38 cellular contexts compared by ENCODE assay signal in the genomic region with DNA sequence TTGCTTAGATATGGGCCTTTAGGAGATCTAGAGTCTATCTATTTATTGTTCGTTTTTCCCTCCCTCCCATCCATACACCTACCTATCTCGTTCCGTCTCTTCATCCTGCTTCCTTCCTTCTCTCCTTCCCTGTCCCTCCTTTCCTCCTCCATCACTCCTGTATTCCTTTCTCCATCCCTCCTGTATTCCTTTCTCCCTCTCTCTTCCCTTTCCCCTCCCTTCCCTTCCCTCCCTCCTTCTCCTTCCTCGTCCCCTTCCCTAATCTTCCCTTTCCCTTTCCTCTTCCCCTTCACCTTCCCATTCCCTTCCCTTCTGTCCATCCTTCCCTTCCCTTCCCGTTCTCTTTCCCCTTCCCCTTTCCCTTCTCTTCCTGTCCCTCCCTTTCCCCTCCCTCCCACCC. TPM values are rescaled to one million over a fixed set of nuclear protein-coding genes. Genes with fewer than 3 reads are reported as not detected.
"Had no signal": no experiment of that assay in that cellular context is flagged by ENCODE, and none has a peak within 500 bp of the region (broad histone marks: within the 10 kb centered on the region; RNA-seq: fewer than 3 reads in every experiment).

No MANE protein-coding gene starts in this region.

- H3K4me1 ChIP-seq: adrenal gland, ascending aorta, breast epithelium had no signal

- H3K9me3 ChIP-seq: adrenal gland, ascending aorta, breast epithelium had no signal

- H3K27ac ChIP-seq: adrenal gland, ascending aorta, brain microvascular endothelial cell, breast epithelium, cardiac muscle cell had no signal

- H3K27me3 ChIP-seq: ascending aorta, brain microvascular endothelial cell, breast epithelium had no signal

- H3K36me3 ChIP-seq: adrenal gland, ascending aorta, brain microvascular endothelial cell, breast epithelium, cardiac muscle cell had no signal

- H3K4me3 ChIP-seq: adrenal gland, ascending aorta, breast epithelium, cardiac muscle cell had no signal

- ATAC-seq: activated naive CD4-positive, alpha-beta T cell treated with anti-CD3 and anti-CD28 coated beads, Interleukin-2, amount 50 U/mL, for 72 hours; activated naive CD8-positive, alpha-beta T cell treated with anti-CD3 and anti-CD28 coated beads, Interleukin-2, amount 50 U/mL, for 24 hours; activated T-cell treated with anti-CD3 and anti-CD28 coated beads, Interleukin-2, amount 50 U/mL, for 4 hours; activated T-cell treated with anti-CD3 and anti-CD28 coated beads, Interleukin-2, amount 50 U/mL, for 72 hours; activated T-helper 17 cell treated with anti-CD3 and anti-CD28 coated beads, Interleukin-2, amount 50 U/mL, for 72 hours had no signal

- DNase-seq: activated effector memory CD4-positive, alpha-beta T cell treated with anti-CD3 and anti-CD28 coated beads, Interleukin-2, amount 50 U/mL, for 16 hours; activated effector memory CD4-positive, alpha-beta T cell treated with Interleukin-2 at 50 U/mL for 16 hours; activated gamma-delta T cell; activated gamma-delta T cell treated with Interleukin-2 at 50 U/mL for 16 hours; activated naive CD4-positive, alpha-beta T cell; activated naive CD4-positive, alpha-beta T cell treated with anti-CD3 and anti-CD28 coated beads for 36 hours; activated naive CD4-positive, alpha-beta T cell treated with anti-CD3 and anti-CD28 coated beads, Interleukin-2, amount 10 ng/mL, durations not matched to agents 7 days and 5 days; activated naive CD4-positive, alpha-beta T cell treated with anti-CD3 and anti-CD28 coated beads, Interleukin-2, amount 50 U/mL, for 16 hours; activated naive CD4-positive, alpha-beta T cell treated with Interleukin-2 at 50 U/mL for 16 hours; activated naive CD8-positive, alpha-beta T cell treated with anti-CD3 and anti-CD28 coated beads for 36 hours; activated naive CD8-positive, alpha-beta T cell treated with anti-CD3 and anti-CD28 coated beads, Interleukin-2, amount 10 ng/mL, durations not matched to agents 7 days and 5 days; activated naive CD8-positive, alpha-beta T cell treated with anti-CD3 and anti-CD28 coated beads, Interleukin-2, amount 50 U/mL, for 24 hours; activated T-cell treated with anti-CD3 and anti-CD28 coated beads, Interleukin-2, amount 50 U/mL, for 24 hours; activated T-cell treated with anti-CD3 and anti-CD28 coated beads, Interleukin-2, amount 50 U/mL, for 4 hours; activated T-cell treated with anti-CD3 and anti-CD28 coated beads, Interleukin-2, amount 50 U/mL, for 48 hours; activated T-cell treated with anti-CD3 and anti-CD28 coated beads, Interleukin-2, amount 50 U/mL, for 72 hours; adrenal gland; amniotic stem cell; amygdala; anterior cingulate cortex; aorta; brain microvascular endothelial cell; caudate nucleus; central memory CD4-positive, alpha-beta T cell; cerebellar nuclear complex had no signal

- FAIRE-seq: astrocyte, bronchial epithelial cell, colon had no signal

RNA-seq across cellular contexts. Expression of a gene that starts 10.6 kb away (rescaled TPM):
- total RNA-seq: activated naive CD4-positive, alpha-beta T cell treated with anti-CD3 and anti-CD28 coated beads for 36 hours; activated naive CD4-positive, alpha-beta T cell treated with anti-CD3 and anti-CD28 coated beads, Interleukin-2, amount 50 U/mL, for 72 hours; activated naive CD8-positive, alpha-beta T cell treated with anti-CD3 and anti-CD28 coated beads for 36 hours; activated naive CD8-positive, alpha-beta T cell treated with anti-CD3 and anti-CD28 coated beads, Interleukin-2, amount 10 ng/mL, durations not matched to agents 7 days and 5 days; activated T-cell treated with anti-CD3 and anti-CD28 coated beads, Interleukin-2, amount 50 U/mL, for 72 hours; activated T-helper 1 cell treated with anti-CD3 and anti-CD28 coated beads, Interleukin-12 subunit alpha, Interleukin-12 subunit beta, Interleukin-2, Interleukin-4 antibody, amounts not matched to agents 30 ng/mL and 10 ng/mL and 1 ng/mL, durations not matched to agents 14 hours and 24 hours and 36 hours; activated T-helper 17 cell treated with anti-CD3 and anti-CD28 coated beads, Interleukin-2, amount 50 U/mL, for 72 hours; activated T-helper 2 cell treated with anti-CD3 and anti-CD28 coated beads, Interferon-gamma antibody, Interleukin-2, Interleukin-4, amounts not matched to agents 10 μg/mL and 5 μg/mL and 100 μg/mL, durations not matched to agents 14 hours and 24 hours and 36 hours; astrocyte; bronchial epithelial cell; cardiac muscle cell; cardiac septum; cerebellum; chondrocyte had no signal
- polyA plus RNA-seq: cardiac muscle cell had no signal

RNA-seq across cellular contexts. Expression of a gene that starts 35.8 kb away (rescaled TPM):
- total RNA-seq: activated naive CD4-positive, alpha-beta T cell treated with anti-CD3 and anti-CD28 coated beads for 36 hours; activated naive CD4-positive, alpha-beta T cell treated with anti-CD3 and anti-CD28 coated beads, Interleukin-2, amount 50 U/mL, for 72 hours; activated naive CD8-positive, alpha-beta T cell treated with anti-CD3 and anti-CD28 coated beads for 36 hours; activated naive CD8-positive, alpha-beta T cell treated with anti-CD3 and anti-CD28 coated beads, Interleukin-2, amount 10 ng/mL, durations not matched to agents 7 days and 5 days; activated T-cell treated with anti-CD3 and anti-CD28 coated beads, Interleukin-2, amount 50 U/mL, for 4 hours; activated T-cell treated with anti-CD3 and anti-CD28 coated beads, Interleukin-2, amount 50 U/mL, for 72 hours; activated T-helper 1 cell treated with anti-CD3 and anti-CD28 coated beads, Interleukin-12 subunit alpha, Interleukin-12 subunit beta, Interleukin-2, Interleukin-4 antibody, amounts not matched to agents 30 ng/mL and 10 ng/mL and 1 ng/mL, durations not matched to agents 14 hours and 24 hours and 36 hours; activated T-helper 17 cell treated with anti-CD3 and anti-CD28 coated beads, Interleukin-2, amount 50 U/mL, for 72 hours; activated T-helper 2 cell treated with anti-CD3 and anti-CD28 coated beads, Interferon-gamma antibody, Interleukin-2, Interleukin-4, amounts not matched to agents 10 μg/mL and 5 μg/mL and 100 μg/mL, durations not matched to agents 14 hours and 24 hours and 36 hours; adrenal gland; aorta; ascending aorta; astrocyte; breast epithelium; bronchial epithelial cell; cardiac muscle cell; cardiac septum; cerebellum; chondrocyte had no signal
- polyA plus RNA-seq: adrenal gland, aorta, cardiac muscle cell had no signal
